Comparison of ENCODE assay signal across 22 cellular contexts in the genomic region with DNA sequence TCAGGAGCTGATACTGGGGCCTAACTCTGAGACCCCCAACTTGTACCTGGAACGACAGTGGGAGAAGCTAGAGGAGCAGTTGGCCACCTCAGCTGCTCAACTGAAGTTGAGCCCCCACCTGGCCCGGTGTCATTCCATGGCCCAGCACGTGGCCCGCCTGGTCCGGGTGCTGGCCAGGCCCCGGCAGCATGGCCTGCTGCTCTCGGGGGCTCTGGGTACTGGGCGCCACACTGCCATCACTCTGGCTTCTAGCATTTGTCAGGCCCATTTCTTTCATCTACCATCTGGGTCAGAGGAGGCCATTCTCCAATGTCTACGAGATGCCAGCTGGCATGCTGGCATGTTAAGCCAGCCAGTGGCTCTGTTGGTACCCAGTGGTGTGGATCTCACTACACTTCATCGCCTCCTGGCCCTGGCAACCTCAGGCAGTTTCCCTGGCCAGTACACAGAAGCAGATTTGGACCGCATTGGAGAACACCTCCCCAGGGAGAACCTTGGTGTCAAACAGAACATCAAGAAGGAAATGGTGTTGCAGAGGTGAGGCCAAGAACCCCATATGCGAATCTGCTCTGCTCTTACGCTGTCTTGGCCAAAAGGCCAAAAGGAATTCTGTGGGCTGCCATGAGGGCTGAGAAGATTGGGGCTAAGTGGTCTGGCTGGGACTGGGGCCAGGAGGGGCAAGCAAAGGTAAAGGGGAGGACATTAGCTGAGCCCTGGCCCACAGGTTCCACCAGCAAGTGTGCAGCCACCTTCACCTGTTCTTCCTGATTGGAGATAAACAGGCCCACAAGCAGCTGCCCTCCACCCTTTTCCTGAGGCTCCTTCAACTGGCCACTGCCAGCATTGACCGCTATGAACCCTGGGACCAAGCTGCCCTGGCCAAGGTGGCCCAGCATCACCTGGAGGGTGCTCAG. TPM values are rescaled to one million over a fixed set of nuclear protein-coding genes. Genes with fewer than 3 reads are reported as not detected.
DNase-seq lines count a peak whose midpoint lies in the region; ATAC-seq, FAIRE-seq and TF ChIP-seq lines count a peak whose summit lies in the region.
"Had no signal": no experiment of that assay in that cellular context is flagged by ENCODE, and none has a peak within 500 bp of the region (broad histone marks: within the 10 kb centered on the region; RNA-seq: fewer than 3 reads in every experiment).

No MANE protein-coding gene starts in this region.

- H3K4me1 Mint-ChIP-seq in central memory CD8-positive, alpha-beta T cell: no peaks in the 10 kb centered on the region
- no peaks in the 10 kb centered on the region for H3K4me1 Mint-ChIP-seq in nephron progenitor cell

- no peak for FAIRE-seq in H54 (lab: Jason Lieb, UNC)
- FAIRE-seq: A549 had no signal

- intact Hi-C loops in left ventricle myocardium inferior (cut with micrococcal nuclease): no loop called here

- in situ Hi-C loops in GM13977 (cut with MboI; ENCODE audit: low pct_unique_long_range_greater_than_20kb, low sequenced_read_pairs, unreplicated experiment): no loop called here

- peak overlapping the region; percentile 58 for H3K27ac Mint-ChIP-seq in central memory CD8-positive, alpha-beta T cell (ENCODE audit: low read depth)
- H3K27ac Mint-ChIP-seq in nephron progenitor cell: no peak overlapping the region
- H3K27ac Mint-ChIP-seq: CD4-positive, alpha-beta T cell; IgD-negative memory B cell had no signal

- H3K4me2 ChIP-seq in osteoblast (ENCODE audit: insufficient read depth, low read length): no peak overlapping the region
- H3K4me2 ChIP-seq: A549, PC-9 had no signal

- H3K36me3 ChIP-seq in left ventricle myocardium inferior (no peaks in the 10 kb centered on the region), osteoblast (ENCODE audit: insufficient read depth, low read length) (no peaks in the 10 kb centered on the region)
- H3K36me3 ChIP-seq: MG63, SJCRH30 had no signal

- H3K9me3 ChIP-seq in left ventricle myocardium inferior (replicated peaks): no peaks in the 10 kb centered on the region
- H3K9me3 ChIP-seq in osteoblast (ENCODE audit: low read depth, low read length): no peaks in the 10 kb centered on the region
- H3K9me3 ChIP-seq: A549, MG63, SJCRH30 had no signal

- DNase-seq in GM13977 (ENCODE audit: low spot score) (peak; percentile 8), left ventricle myocardium inferior (peak; percentile 57), osteoblast (ENCODE audit: insufficient read length, low spot score, missing footprints) (peak; percentile 57), H54 (ENCODE audit: insufficient read length, low spot score) (no peak), nephron progenitor cell (no peak), DMS153 (lab: John Stamatoyannopoulos, UW) (no peak)
- DNase-seq in central memory CD8-positive, alpha-beta T cell (ENCODE audit: low spot score in 2 of 2): no peak
- DNase-seq: CD4-positive, alpha-beta T cell; DMS53; HCEC 1CT; Kasumi-1; MG63; NCI-H1092; NCI-H1436 treated with DMSO at 0.1 percent for 48 hours; NCI-H2029; NCI-H345; NCI-H526; PC-9; SJCRH30 had no signal

- no peak for TF ChIP-seq CTCF in GM13977 (IDR thresholded peaks at IDR 0.05; ENCODE audit: extremely low read depth, insufficient read depth, missing control alignments)
- no peak for TF ChIP-seq CTCF in left ventricle myocardium inferior (IDR thresholded peaks at IDR 0.05; ENCODE audit: borderline replicate concordance)
- TF ChIP-seq CTCF in osteoblast (IDR thresholded peaks at IDR 0.05; ENCODE audit: extremely low read depth, low read depth, low read length): no peak
- no peak for TF ChIP-seq CTCF in nephron progenitor cell (IDR thresholded peaks at IDR 0.05)

- ATAC-seq in central memory CD8-positive, alpha-beta T cell (replicated peaks; ENCODE audit: extremely low read depth, poor library complexity, severe bottlenecking): no peak

- no peak overlapping the region for H2AFZ ChIP-seq in osteoblast (ENCODE audit: low read length)
- H2AFZ ChIP-seq: PC-9 had no signal

- H3K27me3 ChIP-seq in left ventricle myocardium inferior (ENCODE audit: low read depth) (no peaks in the 10 kb centered on the region), osteoblast (ENCODE audit: insufficient read depth, low read length) (no peaks in the 10 kb centered on the region)
- H3K27me3 ChIP-seq: MG63, SJCRH30 had no signal

- TF ChIP-seq POLR2A in H54 (IDR thresholded peaks at IDR 0.05; ENCODE audit: low read depth, low read length): no peak

- H3K4me3 ChIP-seq in left ventricle myocardium inferior (no peak overlapping the region), osteoblast (ENCODE audit: insufficient read depth, low read length) (no peak overlapping the region)
- H3K4me3 ChIP-seq: A549, MG63, PC-9, SJCRH30 had no signal

- H3K4me3 Mint-ChIP-seq in central memory CD8-positive, alpha-beta T cell: no peak overlapping the region
- H3K4me3 Mint-ChIP-seq in nephron progenitor cell: no peak overlapping the region
- H3K4me3 Mint-ChIP-seq: CD4-positive, alpha-beta T cell; IgD-negative memory B cell had no signal

- peak overlapping the region; percentile 9 for H3K27ac ChIP-seq in left ventricle myocardium inferior (replicated peaks)
- no peak overlapping the region for H3K27ac ChIP-seq in osteoblast (ENCODE audit: low read depth, low read length)
- H3K27ac ChIP-seq: A549, PC-9, RWPE1, SJCRH30 had no signal

- H3K27me3 Mint-ChIP-seq in central memory CD8-positive, alpha-beta T cell: no peaks in the 10 kb centered on the region
- H3K27me3 Mint-ChIP-seq in nephron progenitor cell (ENCODE audit: low read depth, poor library complexity): peaks cover 3% of the 10 kb centered on the region
- H3K27me3 Mint-ChIP-seq: CD4-positive, alpha-beta T cell; IgD-negative memory B cell had no signal

- H3K4me1 ChIP-seq in left ventricle myocardium inferior: peaks cover 24% of the 10 kb centered on the region
- H3K4me1 ChIP-seq in osteoblast (ENCODE audit: insufficient read depth, low read length): no peaks in the 10 kb centered on the region
- H3K4me1 ChIP-seq: A549, SJCRH30 had no signal

- H3K79me2 ChIP-seq in osteoblast (ENCODE audit: insufficient read depth, low read length): no peaks in the 10 kb centered on the region

- no peaks in the 10 kb centered on the region for H3K9me3 Mint-ChIP-seq in central memory CD8-positive, alpha-beta T cell
- H3K9me3 Mint-ChIP-seq in nephron progenitor cell: no peaks in the 10 kb centered on the region
- H3K9me3 Mint-ChIP-seq: CD4-positive, alpha-beta T cell; IgD-negative memory B cell had no signal

- H3K36me3 Mint-ChIP-seq in central memory CD8-positive, alpha-beta T cell (ENCODE audit: insufficient read depth): peaks cover 5% of the 10 kb centered on the region
- no peaks in the 10 kb centered on the region for H3K36me3 Mint-ChIP-seq in nephron progenitor cell (ENCODE audit: low read depth)

- H4K20me1 ChIP-seq in osteoblast (ENCODE audit: insufficient read depth, low read length): no peaks in the 10 kb centered on the region

RNA-seq across cellular contexts. Expression of gene RRP8, which starts 45.4 kb away (rescaled TPM):
- 19.2 TPM for total RNA-seq in left ventricle myocardium inferior
- 7.2 and 10.6 TPM in 2 replicates for total RNA-seq in osteoblast

RNA-seq across cellular contexts. Expression of gene ILK, which starts 45.6 kb away (rescaled TPM):
- total RNA-seq in left ventricle myocardium inferior (192 TPM), osteoblast (151 and 176 TPM in 2 replicates)

RNA-seq across cellular contexts. Expression of gene TAF10, which starts 54.0 kb away (rescaled TPM):
- 106 TPM for total RNA-seq in left ventricle myocardium inferior
- total RNA-seq in osteoblast: 23.5 and 28.0 TPM in 2 replicates

Comparison
In these comparisons a context has a peak if more than half of its experiments do, and no peak if none do; other contexts are left out.
1. DNase-seq: peak in GM13977 (single experiment), left ventricle myocardium inferior (single experiment) and osteoblast (single experiment); none in central memory CD8-positive, alpha-beta T cell (0 of 2), H54 (single experiment), nephron progenitor cell (single experiment) and DMS153 (single experiment).